27 cellular contexts compared by ENCODE assay signal in genomic region chr6:147392917-147393625, GRCh38.
A peak's percentile ranks its signal among the peaks of the same experiment; 100 is the strongest.
DNase-seq lines count a peak whose midpoint lies in the region; ATAC-seq lines count a peak whose summit lies in the region.
"Had no signal": no experiment of that assay in that cellular context is flagged by ENCODE, and none has a peak within 500 bp of the region (broad histone marks: within the 10 kb centered on the region; RNA-seq: fewer than 3 reads in every experiment).

No MANE protein-coding gene starts in this region.

- peak overlapping the region; percentile 9 for H3K27ac Mint-ChIP-seq in central memory CD8-positive, alpha-beta T cell (ENCODE audit: low read depth)
- H3K27ac Mint-ChIP-seq: activated naive CD4-positive, alpha-beta T cell treated with anti-CD3 and anti-CD28 coated beads, Interleukin-2, amount 50 U/mL, for 72 hours; nephron had no signal

- no peaks in the 10 kb centered on the region for H3K9me3 Mint-ChIP-seq in central memory CD8-positive, alpha-beta T cell
- H3K9me3 Mint-ChIP-seq: activated naive CD4-positive, alpha-beta T cell treated with anti-CD3 and anti-CD28 coated beads, Interleukin-2, amount 50 U/mL, for 72 hours; nephron had no signal

- no peak for DNase-seq in central memory CD8-positive, alpha-beta T cell (ENCODE audit: low spot score in 2 of 2)
- DNase-seq in SW480 (ENCODE audit: low spot score): no peak
- no peak for DNase-seq in NK-92 treated with Interleukin-12 subunit alpha and Interleukin-12 subunit beta, amount 100 ng/mL, for 24 hours (lab: John Stamatoyannopoulos, UW)
- no peak for DNase-seq in stimulated activated CD4-positive, alpha-beta T cell treated with anti-CD3 and anti-CD28 coated beads, Interleukin-4, amount 100 ng/mL, for 4 hours
- DNase-seq: activated CD4-positive, alpha-beta T cell treated with anti-CD3 and anti-CD28 coated beads for 4 hours; activated CD8-positive, alpha-beta memory T cell treated with anti-CD3 and anti-CD28 coated beads for 24 hours; activated T-cell treated with anti-CD3 and anti-CD28 coated beads for 4 hours; anterior cingulate cortex; DMS79; hippocampal formation; Kasumi-1; MV-4-11; NCI-H1436; NCI-H2081; NCI-H446; NCI-H82; sigmoid colon; stimulated activated CD4-positive, alpha-beta T cell treated with anti-CD3 and anti-CD28 coated beads, Interleukin-12 subunit alpha, Interleukin-12 subunit beta, amount 100 ng/mL, for 4 hours; stimulated activated CD4-positive, alpha-beta T cell treated with anti-CD3 and anti-CD28 coated beads, Interleukin-2, amount 100 ng/mL, for 48 hours; substantia nigra; T-helper 9 cell; upper lobe of left lung had no signal

- H3K4me1 Mint-ChIP-seq in central memory CD8-positive, alpha-beta T cell: peaks cover 12% of the 10 kb centered on the region
- H3K4me1 Mint-ChIP-seq: nephron had no signal

- peaks cover 4% of the 10 kb centered on the region for H3K36me3 Mint-ChIP-seq in central memory CD8-positive, alpha-beta T cell (ENCODE audit: insufficient read depth)
- H3K36me3 Mint-ChIP-seq: activated naive CD4-positive, alpha-beta T cell treated with anti-CD3 and anti-CD28 coated beads, Interleukin-2, amount 50 U/mL, for 72 hours had no signal

- H3K4me3 Mint-ChIP-seq in central memory CD8-positive, alpha-beta T cell: no peak overlapping the region
- H3K4me3 Mint-ChIP-seq: nephron had no signal

- H3K27me3 Mint-ChIP-seq in central memory CD8-positive, alpha-beta T cell: no peaks in the 10 kb centered on the region

- ATAC-seq in GM18867 (IDR thresholded peaks at IDR 0.05; ENCODE audit: unreplicated experiment) (peak; percentile 76), GM21367 (IDR thresholded peaks at IDR 0.05; ENCODE audit: unreplicated experiment) (peak; percentile 57), HG03159 (IDR thresholded peaks at IDR 0.05; ENCODE audit: unreplicated experiment) (peak; percentile 49)
- ATAC-seq in central memory CD8-positive, alpha-beta T cell (replicated peaks; ENCODE audit: extremely low read depth, poor library complexity, severe bottlenecking): peak; percentile 52
- ATAC-seq: activated naive CD4-positive, alpha-beta T cell treated with anti-CD3 and anti-CD28 coated beads, Interleukin-2, amount 50 U/mL, for 72 hours had no signal
